9 cellular contexts compared by ENCODE assay signal in the genomic region with DNA sequence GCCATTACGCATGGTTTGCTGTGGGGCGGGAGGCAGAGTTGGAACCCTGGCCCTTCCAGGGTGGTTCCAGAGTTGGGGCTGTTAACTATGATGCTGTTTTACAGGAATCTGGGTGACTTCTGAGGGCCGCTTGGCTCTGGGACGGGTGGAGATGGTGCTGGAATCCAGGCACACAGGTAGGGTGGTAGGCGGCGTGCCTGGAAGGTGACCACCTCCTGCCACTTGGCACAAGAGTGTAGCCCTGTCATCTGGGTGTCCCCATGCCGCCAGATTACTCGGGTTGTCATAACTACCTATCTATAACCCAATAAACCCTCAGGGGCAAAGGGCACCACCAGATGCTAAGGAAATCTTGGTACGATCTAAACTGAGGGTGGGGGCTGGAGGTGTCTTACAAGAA. TPM values are rescaled to one million over a fixed set of nuclear protein-coding genes. Genes with fewer than 3 reads are reported as not detected.
DNase-seq lines count a peak whose midpoint lies in the region; TF ChIP-seq lines count a peak whose summit lies in the region.
"Had no signal": no experiment of that assay in that cellular context is flagged by ENCODE, and none has a peak within 500 bp of the region (broad histone marks: within the 10 kb centered on the region; RNA-seq: fewer than 3 reads in every experiment).

No MANE protein-coding gene starts in this region.

- H3K4me3 Mint-ChIP-seq in T-helper 1 cell treated with Interleukin-12 subunit alpha and Interleukin-12 subunit beta and Interleukin-4 antibody, amounts not matched to agents 30 μg/mL and 1 μg/mL, for 36 hours, result peak overlapping the region; percentile 84

- H3K4me3 ChIP-seq in WI38 (ENCODE audit: low read depth, low read length), result peak overlapping the region; percentile 98
- H3K4me3 ChIP-seq in fibroblast of villous mesenchyme (ENCODE audit: low read depth, low read length), result peak overlapping the region; percentile 87
- H3K4me3 ChIP-seq in skin epidermis, result peak overlapping the region in 6 of 7 experiments; percentile 68 to 98 (median 88)

- DNase-seq in T-helper 1 cell, result no peak
- no peak for DNase-seq in fibroblast of villous mesenchyme (ENCODE audit: low read depth)
- DNase-seq in stimulated activated CD4-positive, alpha-beta T cell treated with anti-CD3 and anti-CD28 coated beads, Interleukin-4, amount 100 ng/mL, for 24 hours, result no peak
- DNase-seq in DMS 273 treated with DMSO at 0.1 percent for 48 hours (lab: John Stamatoyannopoulos, UW), result no peak
- no peak for DNase-seq in NCI-H345 (lab: John Stamatoyannopoulos, UW)
- DNase-seq: 8988T had no signal

- TF ChIP-seq CTCF in WI38 (IDR thresholded peaks at IDR 0.05; ENCODE audit: low read depth, low read length) (no peak), fibroblast of villous mesenchyme (IDR thresholded peaks at IDR 0.05; ENCODE audit: insufficient read depth, low read depth, low read length) (no peak)

- peaks cover 43% of the 10 kb centered on the region for H3K4me1 Mint-ChIP-seq in T-helper 1 cell treated with Interleukin-12 subunit alpha and Interleukin-12 subunit beta and Interleukin-4 antibody, amounts not matched to agents 30 μg/mL and 1 μg/mL, for 36 hours (ENCODE audit: low read depth)

- H3K27ac ChIP-seq in skin epidermis, result peak overlapping the region in 13 of 21 experiments; percentile 35 to 96 (median 94)

- peak overlapping the region; percentile 70 for H3K27ac Mint-ChIP-seq in T-helper 1 cell treated with Interleukin-12 subunit alpha and Interleukin-12 subunit beta and Interleukin-4 antibody, amounts not matched to agents 30 μg/mL and 1 μg/mL, for 36 hours

- no peaks in the 10 kb centered on the region for H3K27me3 Mint-ChIP-seq in T-helper 1 cell treated with Interleukin-12 subunit alpha and Interleukin-12 subunit beta and Interleukin-4 antibody, amounts not matched to agents 30 μg/mL and 1 μg/mL, for 36 hours (ENCODE audit: low read depth)

- no peaks in the 10 kb centered on the region for H3K9me3 Mint-ChIP-seq in T-helper 1 cell treated with Interleukin-12 subunit alpha and Interleukin-12 subunit beta and Interleukin-4 antibody, amounts not matched to agents 30 μg/mL and 1 μg/mL, for 36 hours

- H3K36me3 Mint-ChIP-seq in T-helper 1 cell treated with Interleukin-12 subunit alpha and Interleukin-12 subunit beta and Interleukin-4 antibody, amounts not matched to agents 30 μg/mL and 1 μg/mL, for 36 hours (ENCODE audit: low read depth), result peaks cover 6% of the 10 kb centered on the region

RNA-seq across cellular contexts. Expression of a gene that starts 1.3 kb away (rescaled TPM):
- total RNA-seq in fibroblast of villous mesenchyme, result 68.2 and 87.6 TPM in 2 replicates
